ENCODE assay signal across 9 cellular contexts in genomic region chr6:106692112-106692822, GRCh38.
DNase-seq lines count a peak whose midpoint lies in the region; ATAC-seq and TF ChIP-seq lines count a peak whose summit lies in the region.
"Had no signal": no experiment of that assay in that cellular context is flagged by ENCODE, and none has a peak within 500 bp of the region (broad histone marks: within the 10 kb centered on the region; RNA-seq: fewer than 3 reads in every experiment).

No MANE protein-coding gene starts in this region.

- H3K27me3 ChIP-seq in H7 (ENCODE audit: control insufficient read depth, insufficient read depth, low read length), result no peaks in the 10 kb centered on the region

- peak overlapping the region; percentile 45; the same call in 1 of the 2 replicates for H3K27ac ChIP-seq in RWPE1

- POLR2A ChIA-PET in RWPE1 (lab: Yijun Ruan, JAX; ENCODE audit: low non-redundant PET), result no interaction called here

- DNase-seq in H7 (peak; percentile 69), RWPE1 (ENCODE audit: low spot score) (peak; percentile 33), foreskin melanocyte (peak; percentile 66), retinal pigment epithelial cell (ENCODE audit: low read depth) (peak; percentile 93), GF-D8 (lab: John Stamatoyannopoulos, UW) (no peak), NCI-H1417 treated with DMSO at 0.1 percent for 48 hours (lab: John Stamatoyannopoulos, UW) (no peak), left ventricle myocardium superior (no peak), cerebellum (ENCODE audit: low spot score) (no peak)
- DNase-seq: MV-4-11 had no signal

- no peak for ATAC-seq in left ventricle myocardium superior

- H3K36me3 ChIP-seq in H7 (replicated peaks; ENCODE audit: control insufficient read depth, insufficient read depth, low read length), result no peaks in the 10 kb centered on the region

- CTCF ChIA-PET in RWPE1 (lab: Yijun Ruan, JAX), result interaction anchor here (0.7 kb wide), 1 partner anchor 392 kb away, joined by 3 read pairs; no protein-coding TSS in a partner anchor

- intact Hi-C loops in left ventricle myocardium superior (cut with micrococcal nuclease), result no loop called here

- no peak overlapping the region for H3K4me3 ChIP-seq in H7 (ENCODE audit: insufficient read depth, low read depth, low read length)
- H3K4me3 ChIP-seq in retinal pigment epithelial cell (ENCODE audit: low read length), result no peak overlapping the region

- TF ChIP-seq CTCF in RWPE1 (conservative IDR thresholded peaks at IDR 0.05; ENCODE audit: low read depth) (no peak), retinal pigment epithelial cell (conservative IDR thresholded peaks at IDR 0.05; ENCODE audit: low read depth, low read length) (no peak)

Comparison
In these comparisons a context has a peak if more than half of its experiments do, and no peak if none do; other contexts are left out.
1. DNase-seq: peak in H7 (single experiment), RWPE1 (single experiment), foreskin melanocyte (single experiment) and retinal pigment epithelial cell (single experiment); none in GF-D8 (single experiment), NCI-H1417 treated with DMSO at 0.1 percent for 48 hours (single experiment), left ventricle myocardium superior (single experiment) and cerebellum (single experiment).